Comparison of ENCODE assay signal across 1 cellular context in the genomic region with DNA sequence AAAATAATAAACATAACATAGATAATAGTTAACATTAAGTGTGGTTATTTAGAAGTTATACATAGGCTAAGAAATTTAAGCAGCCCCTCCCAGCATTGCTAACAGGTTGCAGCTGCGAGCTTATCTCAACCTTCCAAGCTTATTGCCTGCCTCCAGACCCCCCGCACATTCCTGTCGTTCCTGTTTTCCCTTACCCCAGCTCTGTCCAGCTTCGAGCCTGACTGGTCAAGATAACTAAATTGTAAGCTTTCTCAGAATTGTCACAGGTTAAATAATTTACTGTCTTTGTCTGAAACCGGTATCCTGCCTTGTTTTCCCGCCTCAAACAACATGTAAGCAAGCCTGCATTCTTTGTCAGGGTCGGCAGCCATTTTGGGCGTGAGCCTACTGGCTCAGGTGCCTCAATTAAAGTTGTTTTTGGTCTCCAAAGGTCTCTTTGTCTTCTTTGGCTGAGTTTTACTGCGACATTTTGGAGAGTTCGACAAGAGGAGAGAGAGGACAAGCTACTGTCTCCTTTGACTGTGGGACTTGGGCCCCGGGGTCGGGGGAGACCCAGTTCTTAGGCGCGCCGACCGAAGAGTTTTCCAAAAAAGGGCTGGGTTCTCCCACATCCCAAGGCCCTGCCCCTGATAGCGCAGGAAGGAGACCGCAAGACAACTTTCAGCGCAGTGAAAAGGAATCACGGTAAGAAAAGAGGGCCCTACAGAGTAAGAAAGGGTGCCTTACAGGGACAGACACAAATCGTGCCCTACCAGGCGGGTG.
TF ChIP-seq lines count a peak whose summit lies in the region.

No MANE protein-coding gene starts in this region.

TF ChIP-seq in H1, 55 proteins besides CTCF, POLR2A, EP300 and RAD21:
- no peak for TF ChIP-seq GTF2F1 (IDR thresholded peaks at IDR 0.05; ENCODE audit: borderline replicate concordance, low read depth, low read length)
- TF ChIP-seq YY1 (IDR thresholded peaks at IDR 0.05; ENCODE audit: low read depth, low read length): peak; percentile 55; the same call in 1 of the 2 replicates
- TF ChIP-seq RNF2 (IDR thresholded peaks at IDR 0.05; ENCODE audit: borderline replicate concordance, low read depth, low read length, missing control alignments, poor library complexity, severe bottlenecking): no peak
